In genomic region chr9:111720170-111720569, GRCh38 we compare ENCODE assay signal across 1 cellular context.
TF ChIP-seq lines count a peak whose summit lies in the region.

No MANE protein-coding gene starts in this region.

TF ChIP-seq in IMR-90, 13 proteins besides CTCF, POLR2A, EP300 and RAD21:
- TF ChIP-seq RFX5 (IDR thresholded peaks at IDR 0.05; ENCODE audit: low read depth, low read length) (no peak), NFE2L2 (IDR thresholded peaks at IDR 0.05; ENCODE audit: low read depth, low read length) (no peak), SMC3 (IDR thresholded peaks at IDR 0.05; ENCODE audit: low read depth, low read length) (no peak), USF2 (IDR thresholded peaks at IDR 0.05; ENCODE audit: low read depth, low read length) (no peak), BHLHE40 (IDR thresholded peaks at IDR 0.05; ENCODE audit: low read depth, low read length) (no peak), MAZ (IDR thresholded peaks at IDR 0.05; ENCODE audit: borderline replicate concordance, low read depth, low read length) (no peak), CEBPB (IDR thresholded peaks at IDR 0.05; ENCODE audit: low read depth, low read length) (no peak), FOS (IDR thresholded peaks at IDR 0.05; ENCODE audit: low read depth, low read length) (no peak), CHD1 (IDR thresholded peaks at IDR 0.05; ENCODE audit: low read depth, low read length) (no peak), ELK1 (IDR thresholded peaks at IDR 0.05; ENCODE audit: borderline replicate concordance, low read depth, low read length) (no peak), MAFK (IDR thresholded peaks at IDR 0.05; ENCODE audit: low read depth, low read length) (no peak), RCOR1 (IDR thresholded peaks at IDR 0.05; ENCODE audit: insufficient replicate concordance, low read length) (no peak), MXI1 (IDR thresholded peaks at IDR 0.05; ENCODE audit: borderline replicate concordance, low read depth, low read length) (no peak)
